In genomic region chr14:55580401-55581010, GRCh38 we compare ENCODE assay signal across 9 cellular contexts. TPM values are rescaled to one million over a fixed set of nuclear protein-coding genes. Genes with fewer than 3 reads are reported as not detected.
DNase-seq lines count a peak whose midpoint lies in the region; ATAC-seq, FAIRE-seq and TF ChIP-seq lines count a peak whose summit lies in the region.
"Had no signal": no experiment of that assay in that cellular context is flagged by ENCODE, and none has a peak within 500 bp of the region (broad histone marks: within the 10 kb centered on the region; RNA-seq: fewer than 3 reads in every experiment).

No MANE protein-coding gene starts in this region.

- peaks cover 2% of the 10 kb centered on the region for H3K36me3 Mint-ChIP-seq in activated CD8-positive, alpha-beta memory T cell treated with anti-CD3 and anti-CD28 coated beads, Interleukin-2, amount 10 ng/mL, durations not matched to agents 7 days and 5 days
- H3K36me3 Mint-ChIP-seq in naive B cell, result no peaks in the 10 kb centered on the region

- H3K36me3 ChIP-seq in ES-I3 (ENCODE audit: insufficient read depth, low read length), result no peaks in the 10 kb centered on the region

- peaks cover 33% of the 10 kb centered on the region for H3K4me1 Mint-ChIP-seq in activated CD8-positive, alpha-beta memory T cell treated with anti-CD3 and anti-CD28 coated beads, Interleukin-2, amount 10 ng/mL, durations not matched to agents 7 days and 5 days
- peaks cover 14 to 27% (median 19%) of the 10 kb centered on the region in 3 donors for H3K4me1 Mint-ChIP-seq in naive B cell

- CTCF ChIA-PET in activated CD8-positive, alpha-beta memory T cell treated with anti-CD3 and anti-CD28 coated beads, Interleukin-2, amount 10 ng/mL, durations not matched to agents 7 days and 5 days (lab: Charles Lee), result no interaction called here

- no peaks in the 10 kb centered on the region for H3K9me3 Mint-ChIP-seq in activated CD8-positive, alpha-beta memory T cell treated with anti-CD3 and anti-CD28 coated beads, Interleukin-2, amount 10 ng/mL, durations not matched to agents 7 days and 5 days (ENCODE audit: low read depth)
- no peaks in the 10 kb centered on the region for H3K9me3 Mint-ChIP-seq in naive B cell

- peak overlapping the region; percentile 98 for H3K9ac ChIP-seq in ES-I3 (ENCODE audit: low read depth, low read length)

- peaks cover 9% of the 10 kb centered on the region for H3K4me1 ChIP-seq in ES-I3 (ENCODE audit: insufficient read depth, low read length)

- H3K27ac Mint-ChIP-seq in activated CD8-positive, alpha-beta memory T cell treated with anti-CD3 and anti-CD28 coated beads, Interleukin-2, amount 10 ng/mL, durations not matched to agents 7 days and 5 days, result peak overlapping the region; percentile 81
- H3K27ac Mint-ChIP-seq in naive B cell, result peak overlapping the region; percentile 61 to 95 (median 82)

- no peak for FAIRE-seq in H54 (lab: Jason Lieb, UNC)
- FAIRE-seq: colon had no signal

- TF ChIP-seq POLR2A in H54 (IDR thresholded peaks at IDR 0.05; ENCODE audit: low read depth, low read length), result no peak

- no peaks in the 10 kb centered on the region for H3K27me3 Mint-ChIP-seq in activated CD8-positive, alpha-beta memory T cell treated with anti-CD3 and anti-CD28 coated beads, Interleukin-2, amount 10 ng/mL, durations not matched to agents 7 days and 5 days
- no peaks in the 10 kb centered on the region for H3K27me3 Mint-ChIP-seq in naive B cell

- peak overlapping the region; percentile 72 for H3K4me3 ChIP-seq in LNCaP clone FGC (ENCODE audit: low read depth, low read length)

- H3K27ac ChIP-seq in epithelial cell of prostate, result peak overlapping the region; percentile 72

- peak overlapping the region; percentile 80 for H3K4me3 Mint-ChIP-seq in activated CD8-positive, alpha-beta memory T cell treated with anti-CD3 and anti-CD28 coated beads, Interleukin-2, amount 10 ng/mL, durations not matched to agents 7 days and 5 days
- peak overlapping the region; percentile 72 to 96 (median 89) for H3K4me3 Mint-ChIP-seq in naive B cell

- DNase-seq in LNCaP clone FGC (ENCODE audit: low read depth) (no peak), epithelial cell of prostate (ENCODE audit: low read depth, low spot score) (no peak), naive B cell (peak; percentile 59), H54 (ENCODE audit: insufficient read length, low spot score) (no peak)
- peak; percentile 70 for DNase-seq in activated CD8-positive, alpha-beta memory T cell treated with anti-CD3 and anti-CD28 coated beads, Interleukin-2, amount 10 ng/mL, durations not matched to agents 7 days and 5 days
- DNase-seq in stimulated activated naive CD4-positive, alpha-beta T cell (lab: John Stamatoyannopoulos, UW), result peak; percentile 30 to 71 (median 61)

- TF ChIP-seq CTCF in LNCaP clone FGC (IDR thresholded peaks at IDR 0.05; ENCODE audit: control insufficient read depth, extremely low read depth, insufficient read depth), result no peak

- ATAC-seq in GM21737 (IDR thresholded peaks at IDR 0.05; ENCODE audit: unreplicated experiment) (peak; percentile 48), naive B cell (ENCODE audit: low read depth in 2 of 2) (peak; percentile 43 to 44)
- peak; percentile 64 for ATAC-seq in activated CD8-positive, alpha-beta memory T cell treated with anti-CD3 and anti-CD28 coated beads, Interleukin-2, amount 10 ng/mL, durations not matched to agents 7 days and 5 days

- H3K9me3 ChIP-seq in ES-I3 (ENCODE audit: control insufficient read depth, insufficient read depth, low read length), result no peaks in the 10 kb centered on the region

RNA-seq across cellular contexts. Expression of gene KTN1, which starts 0.5 kb away (rescaled TPM):
- 10 to 100 TPM; 85.1 to 92.3 TPM for total RNA-seq in activated CD8-positive, alpha-beta memory T cell treated with anti-CD3 and anti-CD28 coated beads, Interleukin-2, amount 10 ng/mL, durations not matched to agents 7 days and 5 days
- polyA plus RNA-seq in naive B cell (ENCODE audit: low read depth in 6 of 6), result 10 to 100 TPM in 5 of 6 donors, 1 to 10 TPM in 1; 9.2 to 47.3 (median 30.2) TPM

Comparison
In these comparisons a context has a peak if more than half of its experiments do, and no peak if none do; other contexts are left out.
1. DNase-seq: peak in activated CD8-positive, alpha-beta memory T cell treated with anti-CD3 and anti-CD28 coated beads, Interleukin-2, amount 10 ng/mL, durations not matched to agents 7 days and 5 days (single experiment), naive B cell (single experiment) and stimulated activated naive CD4-positive, alpha-beta T cell (6 of 6); none in LNCaP clone FGC (single experiment), epithelial cell of prostate (single experiment) and H54 (single experiment).
2. Peak in every context shown above with its lines, with median percentiles within 50 percentile points of each other: ATAC-seq.